In genomic region chr15:34583399-34584320, GRCh38 we compare ENCODE assay signal across 8 cellular contexts. TPM values are rescaled to one million over a fixed set of nuclear protein-coding genes. Genes with fewer than 3 reads are reported as not detected.
DNase-seq lines count a peak whose midpoint lies in the region; ATAC-seq, FAIRE-seq and TF ChIP-seq lines count a peak whose summit lies in the region.

Gene GOLGA8B (minus strand): TSS chr15:34583651. CDS start chr15:34535912, 47,739 bp downstream.

- ATAC-seq in GM21423 (IDR thresholded peaks at IDR 0.05; ENCODE audit: unreplicated experiment): peak; percentile 62

- peak within 1 kb of the TSS; percentile 60 for H3K9ac ChIP-seq in HUES6 (ENCODE audit: low read length)

- H3K36me3 ChIP-seq in HUES6 (ENCODE audit: control insufficient read depth, insufficient read depth, low read length): no peaks in the 10 kb centered on the region

- H3K4me3 ChIP-seq in HUES6 (ENCODE audit: low read depth, low read length): peak within 1 kb of the TSS; percentile 86

- no peaks in the 10 kb centered on the region for H3K9me3 ChIP-seq in HUES6 (ENCODE audit: control insufficient read depth, insufficient read depth, low read depth, low read length)

- H3K27ac ChIP-seq in HUES6 (ENCODE audit: low read depth, low read length) (no peak within 1 kb of the TSS), temporal lobe (ENCODE audit: low read depth, low read length) (no peak within 1 kb of the TSS)

- H3K27me3 ChIP-seq in HUES6 (ENCODE audit: control insufficient read depth, insufficient read depth, low read length): peaks cover 21% of the 10 kb centered on the region

- H3K4me1 ChIP-seq in HUES6 (ENCODE audit: control insufficient read depth, insufficient read depth, low read length): peaks cover 14% of the 10 kb centered on the region

- DNase-seq in D721Med (ENCODE audit: insufficient read length, low spot score) (peak; percentile 93), SHP77 treated with DMSO at 0.1 percent for 48 hours (lab: John Stamatoyannopoulos, UW) (peak; percentile 23), activated gamma-delta T cell treated with Interleukin-2 at 50 U/mL for 16 hours (peak; percentile 70), germinal center (ENCODE audit: low spot score) (peak; percentile 85), nucleus accumbens (lab: John Stamatoyannopoulos, UW) (peak in 40 of 56 donors; percentile 10 to 83 (median 48))

- no peak for TF ChIP-seq CTCF in D721Med (IDR thresholded peaks at IDR 0.05; ENCODE audit: insufficient read depth, missing control alignments)

- FAIRE-seq in D721Med (lab: Jason Lieb, UNC): no peak

RNA-seq across cellular contexts. Expression of gene GOLGA8B, which starts in this region (rescaled TPM):
- total RNA-seq in temporal lobe: 33.7 TPM

Comparison
In these comparisons a context has a peak if more than half of its experiments do, and no peak if none do; other contexts are left out.
1. DNase-seq: peak in every context shown above with its lines; median percentile 93 in D721Med; 85 in germinal center; 70 in activated gamma-delta T cell treated with Interleukin-2 at 50 U/mL for 16 hours; 48 in nucleus accumbens; 23 in SHP77 treated with DMSO at 0.1 percent for 48 hours.